ENCODE assay signal across 9 cellular contexts in genomic region chr17:80361495-80362220, GRCh38. TPM values are rescaled to one million over a fixed set of nuclear protein-coding genes. Genes with fewer than 3 reads are reported as not detected.
DNase-seq lines count a peak whose midpoint lies in the region; ATAC-seq and TF ChIP-seq lines count a peak whose summit lies in the region.
"Had no signal": no experiment of that assay in that cellular context is flagged by ENCODE, and none has a peak within 500 bp of the region (broad histone marks: within the 10 kb centered on the region; RNA-seq: fewer than 3 reads in every experiment).

No MANE protein-coding gene starts in this region.

- no TSS peak for BruUV-seq in PC-3 (replicated peaks; lab: Mats Ljungman, UMichigan)

- CTCF ChIA-PET in activated CD8-positive, alpha-beta T cell treated with anti-CD3 and anti-CD28 coated beads for 36 hours (lab: Charles Lee), result interaction anchor here (0.7 to 2.5 kb wide), 8 partner anchors 10 to 260 kb away, joined by 3 to 9 read pairs (median 4); partner anchors contain the start of gene GAA
- CTCF ChIA-PET in activated CD8-positive, alpha-beta T cell treated with anti-CD3 and anti-CD28 coated beads, Interleukin-2, amount 10 ng/mL, durations not matched to agents 7 days and 5 days (lab: Charles Lee), result interaction anchor here (0.6 to 2.0 kb wide), 3 partner anchors 10 to 648 kb away, joined by 3 to 4 read pairs (median 3); no protein-coding TSS in a partner anchor
- CTCF ChIA-PET in PC-3 (lab: Charles Lee), result no interaction called here

- H2AFZ ChIP-seq in PC-3 (ENCODE audit: low read length) (no peak overlapping the region), Karpas-422 (ENCODE audit: low read length) (no peak overlapping the region)

- peaks cover 69% of the 10 kb centered on the region for H3K36me3 Mint-ChIP-seq in activated CD8-positive, alpha-beta T cell treated with anti-CD3 and anti-CD28 coated beads for 36 hours (ENCODE audit: low read depth)
- peaks cover 81% of the 10 kb centered on the region for H3K36me3 Mint-ChIP-seq in activated CD8-positive, alpha-beta T cell treated with anti-CD3 and anti-CD28 coated beads, Interleukin-2, amount 10 ng/mL, durations not matched to agents 7 days and 5 days (ENCODE audit: low read depth)
- peaks cover 54 to 64% of the 10 kb centered on the region in 2 donors for H3K36me3 Mint-ChIP-seq in stimulated activated naive B cell treated with anti-CD40 and anti-IgM and Interleukin-4, amounts not matched to agents 10 μg/mL and 1 μg/mL and 100 μg/mL, for 72 hours

- POLR2A ChIA-PET in activated CD8-positive, alpha-beta T cell treated with anti-CD3 and anti-CD28 coated beads for 36 hours (lab: Charles Lee), result interaction anchor here (0.6 to 1.7 kb wide), 4 partner anchors 17 to 244 kb away, joined by 3 to 4 read pairs (median 4); no protein-coding TSS in a partner anchor
- POLR2A ChIA-PET in activated CD8-positive, alpha-beta T cell treated with anti-CD3 and anti-CD28 coated beads, Interleukin-2, amount 10 ng/mL, durations not matched to agents 7 days and 5 days (lab: Charles Lee), result interaction anchor here (0.5 kb wide), 1 partner anchor 281 kb away, joined by 3 read pairs; no protein-coding TSS in a partner anchor
- POLR2A ChIA-PET in PC-3 (lab: Charles Lee; ENCODE audit: unreplicated experiment), result interaction anchor here (0.5 kb wide), 1 partner anchor 980 kb away, joined by 3 read pairs; no protein-coding TSS in a partner anchor

- no peak overlapping the region for H3K27ac Mint-ChIP-seq in activated CD8-positive, alpha-beta T cell treated with anti-CD3 and anti-CD28 coated beads for 36 hours
- no peak overlapping the region for H3K27ac Mint-ChIP-seq in activated CD8-positive, alpha-beta T cell treated with anti-CD3 and anti-CD28 coated beads, Interleukin-2, amount 10 ng/mL, durations not matched to agents 7 days and 5 days
- peak overlapping the region; percentile 33 for H3K27ac Mint-ChIP-seq in stimulated activated naive B cell treated with anti-CD40 and anti-IgM and Interleukin-4, amounts not matched to agents 10 μg/mL and 1 μg/mL and 100 μg/mL, for 72 hours

- intact Hi-C loops in activated CD8-positive, alpha-beta T cell treated with anti-CD3 and anti-CD28 coated beads for 36 hours (cut with micrococcal nuclease), result no loop called here
- intact Hi-C loops in PC-3 (cut with micrococcal nuclease), result no loop called here

- DNase-seq in activated CD8-positive, alpha-beta T cell treated with anti-CD3 and anti-CD28 coated beads for 36 hours, result peak; percentile 39
- no peak for DNase-seq in activated CD8-positive, alpha-beta T cell treated with anti-CD3 and anti-CD28 coated beads, Interleukin-2, amount 10 ng/mL, durations not matched to agents 7 days and 5 days
- peak; percentile 22 for DNase-seq in PC-3
- DNase-seq in epithelial cell of esophagus (ENCODE audit: low read depth), result peak; percentile 16
- no peak for DNase-seq in stimulated activated naive B cell treated with anti-CD40 and anti-IgM and Interleukin-4, amounts not matched to agents 10 μg/mL and 1 μg/mL and 100 μg/mL, for 72 hours
- DNase-seq in Karpas-422, result no peak
- DNase-seq: uterus had no signal

- H4K20me1 ChIP-seq in PC-3 (ENCODE audit: low read length) (no peaks in the 10 kb centered on the region), Karpas-422 (ENCODE audit: insufficient read depth, low read depth, low read length) (no peaks in the 10 kb centered on the region)

- H3K27me3 ChIP-seq in PC-3 (ENCODE audit: low read length) (no peaks in the 10 kb centered on the region), Karpas-422 (ENCODE audit: low read length) (no peaks in the 10 kb centered on the region)
- H3K27me3 ChIP-seq: uterus had no signal

- H3K9me3 Mint-ChIP-seq in activated CD8-positive, alpha-beta T cell treated with anti-CD3 and anti-CD28 coated beads for 36 hours, result peaks cover 4% of the 10 kb centered on the region
- no peaks in the 10 kb centered on the region for H3K9me3 Mint-ChIP-seq in activated CD8-positive, alpha-beta T cell treated with anti-CD3 and anti-CD28 coated beads, Interleukin-2, amount 10 ng/mL, durations not matched to agents 7 days and 5 days (ENCODE audit: insufficient read depth)
- H3K9me3 Mint-ChIP-seq in stimulated activated naive B cell treated with anti-CD40 and anti-IgM and Interleukin-4, amounts not matched to agents 10 μg/mL and 1 μg/mL and 100 μg/mL, for 72 hours, result peaks cover 3 to 5% of the 10 kb centered on the region in 2 donors

- H3K4me3 Mint-ChIP-seq in activated CD8-positive, alpha-beta T cell treated with anti-CD3 and anti-CD28 coated beads for 36 hours, result no peak overlapping the region
- H3K4me3 Mint-ChIP-seq in activated CD8-positive, alpha-beta T cell treated with anti-CD3 and anti-CD28 coated beads, Interleukin-2, amount 10 ng/mL, durations not matched to agents 7 days and 5 days, result no peak overlapping the region
- no peak overlapping the region for H3K4me3 Mint-ChIP-seq in stimulated activated naive B cell treated with anti-CD40 and anti-IgM and Interleukin-4, amounts not matched to agents 10 μg/mL and 1 μg/mL and 100 μg/mL, for 72 hours

- H3K79me2 ChIP-seq in PC-3 (ENCODE audit: low read length), result no peaks in the 10 kb centered on the region
- no peaks in the 10 kb centered on the region for H3K79me2 ChIP-seq in Karpas-422 (ENCODE audit: low read length)

- peak; percentile 61 for TF ChIP-seq CTCF in activated CD8-positive, alpha-beta T cell treated with anti-CD3 and anti-CD28 coated beads for 36 hours (IDR thresholded peaks at IDR 0.05)
- peak; percentile 62 for TF ChIP-seq CTCF in PC-3 (conservative IDR thresholded peaks at IDR 0.05; ENCODE audit: low read depth, low read length)
- TF ChIP-seq CTCF in epithelial cell of esophagus (IDR thresholded peaks at IDR 0.05; ENCODE audit: insufficient read depth, low read depth, low read length, missing control alignments), result peak; percentile 19

- H3K4me1 Mint-ChIP-seq in activated CD8-positive, alpha-beta T cell treated with anti-CD3 and anti-CD28 coated beads for 36 hours (ENCODE audit: low read depth), result no peaks in the 10 kb centered on the region
- H3K4me1 Mint-ChIP-seq in activated CD8-positive, alpha-beta T cell treated with anti-CD3 and anti-CD28 coated beads, Interleukin-2, amount 10 ng/mL, durations not matched to agents 7 days and 5 days (ENCODE audit: low read depth), result no peaks in the 10 kb centered on the region
- no peaks in the 10 kb centered on the region for H3K4me1 Mint-ChIP-seq in stimulated activated naive B cell treated with anti-CD40 and anti-IgM and Interleukin-4, amounts not matched to agents 10 μg/mL and 1 μg/mL and 100 μg/mL, for 72 hours

- no peaks in the 10 kb centered on the region for H3K4me1 ChIP-seq in PC-3 (ENCODE audit: insufficient read depth, low read length)
- H3K4me1 ChIP-seq in Karpas-422 (ENCODE audit: low read length), result no peaks in the 10 kb centered on the region
- H3K4me1 ChIP-seq: uterus had no signal

- H3K9me2 ChIP-seq in PC-3 (replicated peaks; ENCODE audit: low read length) (no peaks in the 10 kb centered on the region), Karpas-422 (replicated peaks; ENCODE audit: insufficient read depth, low read length) (no peaks in the 10 kb centered on the region)

- H3K27ac ChIP-seq in PC-3 (ENCODE audit: low read length) (no peak overlapping the region), Karpas-422 (ENCODE audit: low read length) (no peak overlapping the region)

- no peaks in the 10 kb centered on the region for H3F3A ChIP-seq in PC-3 (ENCODE audit: low read length, unreplicated experiment)

- H3K4me3 ChIP-seq in PC-3 (ENCODE audit: low read length) (no peak overlapping the region), epithelial cell of esophagus (ENCODE audit: low read length) (no peak overlapping the region), Karpas-422 (ENCODE audit: low read length) (no peak overlapping the region)
- H3K4me3 ChIP-seq: uterus had no signal

- H3K36me3 ChIP-seq in PC-3 (ENCODE audit: low read depth, low read length) (peaks cover 58% of the 10 kb centered on the region), Karpas-422 (ENCODE audit: insufficient read depth, low read length) (no peaks in the 10 kb centered on the region)
- H3K36me3 ChIP-seq: uterus had no signal

- no peak overlapping the region for H3K4me2 ChIP-seq in PC-3 (ENCODE audit: low read length)
- no peak overlapping the region for H3K4me2 ChIP-seq in Karpas-422 (ENCODE audit: low read depth, low read length, poor library complexity, severe bottlenecking)

- no peak overlapping the region for H3K9ac ChIP-seq in PC-3 (ENCODE audit: low read length)
- no peak overlapping the region for H3K9ac ChIP-seq in Karpas-422 (ENCODE audit: low read length)

- no peaks in the 10 kb centered on the region for H3K27me3 Mint-ChIP-seq in activated CD8-positive, alpha-beta T cell treated with anti-CD3 and anti-CD28 coated beads for 36 hours
- H3K27me3 Mint-ChIP-seq in activated CD8-positive, alpha-beta T cell treated with anti-CD3 and anti-CD28 coated beads, Interleukin-2, amount 10 ng/mL, durations not matched to agents 7 days and 5 days (ENCODE audit: low read depth), result no peaks in the 10 kb centered on the region
- H3K27me3 Mint-ChIP-seq in stimulated activated naive B cell treated with anti-CD40 and anti-IgM and Interleukin-4, amounts not matched to agents 10 μg/mL and 1 μg/mL and 100 μg/mL, for 72 hours, result no peaks in the 10 kb centered on the region

- no peaks in the 10 kb centered on the region for H3K9me3 ChIP-seq in PC-3 (ENCODE audit: low read length)
- no peaks in the 10 kb centered on the region for H3K9me3 ChIP-seq in Karpas-422 (ENCODE audit: low read length)
- H3K9me3 ChIP-seq: uterus had no signal

- ATAC-seq in activated CD8-positive, alpha-beta T cell treated with anti-CD3 and anti-CD28 coated beads for 36 hours, result peak; percentile 56
- ATAC-seq in activated CD8-positive, alpha-beta T cell treated with anti-CD3 and anti-CD28 coated beads, Interleukin-2, amount 10 ng/mL, durations not matched to agents 7 days and 5 days, result no peak
- ATAC-seq in PC-3 (peak; percentile 36; the same call in 1 of the 2 replicates), HG02798 (IDR thresholded peaks at IDR 0.05; ENCODE audit: poor library complexity, unreplicated experiment) (no peak), HG03439 (IDR thresholded peaks at IDR 0.05; ENCODE audit: unreplicated experiment) (no peak)
- no peak for ATAC-seq in stimulated activated naive B cell treated with anti-CD40 and anti-IgM and Interleukin-4, amounts not matched to agents 10 μg/mL and 1 μg/mL and 100 μg/mL, for 72 hours (replicated peaks)

RNA-seq across cellular contexts. Expression of gene ENDOV, which starts 53.3 kb away (rescaled TPM):
- 10 to 100 TPM; 16.8 to 18.1 TPM for total RNA-seq in activated CD8-positive, alpha-beta T cell treated with anti-CD3 and anti-CD28 coated beads for 36 hours
- 10 to 100 TPM; 15.7 to 18.7 TPM for total RNA-seq in activated CD8-positive, alpha-beta T cell treated with anti-CD3 and anti-CD28 coated beads, Interleukin-2, amount 10 ng/mL, durations not matched to agents 7 days and 5 days
- total RNA-seq in PC-3 (2014; rRNA removed), result 57.9 and 59.3 TPM in 2 replicates
- total RNA-seq in Karpas-422 (2014; rRNA removed; shearing (Covaris generic); ENCODE audit: low replicate concordance), result 11.4 and 22.7 TPM in 2 replicates

Comparison
In these comparisons a context has a peak if more than half of its experiments do, and no peak if none do; other contexts are left out.
1. ATAC-seq: peak in activated CD8-positive, alpha-beta T cell treated with anti-CD3 and anti-CD28 coated beads for 36 hours (single experiment) and PC-3 (single experiment); none in activated CD8-positive, alpha-beta T cell treated with anti-CD3 and anti-CD28 coated beads, Interleukin-2, amount 10 ng/mL, durations not matched to agents 7 days and 5 days (single experiment), stimulated activated naive B cell treated with anti-CD40 and anti-IgM and Interleukin-4, amounts not matched to agents 10 μg/mL and 1 μg/mL and 100 μg/mL, for 72 hours (0 of 2), HG02798 (single experiment) and HG03439 (single experiment).
2. DNase-seq: peak in activated CD8-positive, alpha-beta T cell treated with anti-CD3 and anti-CD28 coated beads for 36 hours (single experiment), PC-3 (single experiment) and epithelial cell of esophagus (single experiment); none in activated CD8-positive, alpha-beta T cell treated with anti-CD3 and anti-CD28 coated beads, Interleukin-2, amount 10 ng/mL, durations not matched to agents 7 days and 5 days (single experiment), stimulated activated naive B cell treated with anti-CD40 and anti-IgM and Interleukin-4, amounts not matched to agents 10 μg/mL and 1 μg/mL and 100 μg/mL, for 72 hours (single experiment) and Karpas-422 (single experiment).
3. Peak in every context shown above with its lines, with median percentiles within 50 percentile points of each other: CTCF ChIP-seq.